8 cellular contexts compared by ENCODE assay signal in the genomic region with DNA sequence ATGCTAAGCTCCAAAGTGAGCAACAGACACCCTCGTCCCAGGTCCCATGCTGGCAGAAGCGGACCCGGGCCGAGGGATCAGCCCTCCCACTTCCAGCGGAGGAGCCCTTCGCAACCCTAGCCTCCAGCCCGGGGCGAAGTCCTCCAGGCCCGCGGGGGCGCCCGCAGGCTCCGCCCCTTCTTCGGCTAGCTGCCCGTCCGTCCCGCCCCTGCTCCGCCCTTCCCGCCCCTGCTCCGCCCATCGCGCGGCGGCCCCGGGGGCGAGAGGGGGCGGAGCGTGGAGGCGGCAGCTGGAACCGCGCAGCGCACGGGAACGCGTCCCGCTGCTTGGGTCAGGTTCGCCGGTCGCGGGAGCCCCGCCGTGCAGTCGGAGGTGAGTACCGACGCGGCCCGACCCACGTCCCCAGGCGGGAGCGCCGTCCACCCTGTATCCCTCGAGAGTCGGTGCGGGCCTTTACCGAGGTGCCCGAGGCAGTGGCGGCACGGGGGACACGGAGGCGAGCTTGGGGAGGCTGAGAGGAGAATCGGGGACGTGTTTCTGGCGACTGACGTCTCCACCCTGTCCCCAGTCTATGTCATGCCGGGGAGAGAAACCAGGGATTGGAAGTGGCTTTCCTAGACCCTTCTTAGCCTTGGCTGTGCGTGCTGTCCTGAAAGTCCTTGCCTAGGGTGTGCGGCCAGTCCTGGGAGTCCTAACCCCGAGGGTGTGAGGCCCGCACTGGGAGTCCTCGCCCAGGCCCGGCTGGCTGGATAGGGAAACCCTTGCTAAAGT. TPM values are rescaled to one million over a fixed set of nuclear protein-coding genes. Genes with fewer than 3 reads are reported as not detected.
DNase-seq lines count a peak whose midpoint lies in the region; ATAC-seq and TF ChIP-seq lines count a peak whose summit lies in the region.

A gene (plus strand): TSS at position 280 of the 771 bp plus-strand sequence. CDS start 20,864 bp downstream, outside the sequence.

- intact Hi-C loops in PC-9 (cut with micrococcal nuclease; ENCODE audit: unreplicated experiment) (loop anchor here (1.0 to 2.0 kb wide), 3 partner anchors 46 to 188 kb away; a partner anchor contains a TSS), esophagus muscularis mucosa (cut with DNase I) (loop anchor here (2.0 to 10.0 kb wide), 3 partner anchors 46 to 880 kb away; a partner anchor contains a TSS)

- POLR2A ChIA-PET in PC-9 (lab: Charles Lee; ENCODE audit: unreplicated experiment), result interaction anchor here (0.5 to 0.7 kb wide), 5 partner anchors 47 to 699 kb away, joined by 3 to 6 read pairs (median 4); no protein-coding TSS in a partner anchor

- WGBS in esophagus muscularis mucosa, result 0% methylated on average over 9 of the region's 71 CpGs

- TF ChIP-seq POLR2A in esophagus muscularis mucosa (IDR thresholded peaks at IDR 0.05; ENCODE audit: low read depth), result peak; percentile 42

- peak within 1 kb of the TSS; percentile 93 for H2AFZ ChIP-seq in PC-9

- DNase-seq in DMS153 (lab: John Stamatoyannopoulos, UW), result peak; percentile 67
- DNase-seq in PC-9, result peak; percentile 62 to 87
- DNase-seq in activated T-cell treated with anti-CD3 and anti-CD28 coated beads, Interleukin-2, amount 50 U/mL, for 48 hours, result peak; percentile 87 to 90
- peak; percentile 93 for DNase-seq in esophagus muscularis mucosa (ENCODE audit: extremely low spot score)
- DNase-seq in myocyte (ENCODE audit: low read depth), result peak; percentile 92
- peak; percentile 63 to 83 for DNase-seq in stimulated activated CD8-positive, alpha-beta memory T cell treated with anti-CD3 and anti-CD28 coated beads, Interleukin-7, amount 100 ng/mL, for 4 hours (ENCODE audit: low read depth in 2 of 2)

- TF ChIP-seq CTCF in PC-9 (conservative IDR thresholded peaks at IDR 0.05) (no peak), esophagus muscularis mucosa (IDR thresholded peaks at IDR 0.05) (peak in 2 of 3 experiments; percentile 13 to 27)

- H3K36me3 ChIP-seq in HUES48 (ENCODE audit: control insufficient read depth, insufficient read depth, low read length) (no peaks in the 10 kb centered on the region), PC-9 (ENCODE audit: low read depth) (no peaks in the 10 kb centered on the region), esophagus muscularis mucosa (no peaks in the 10 kb centered on the region)

- H3K27ac ChIP-seq in HUES48 (ENCODE audit: low read depth, low read length) (peak within 1 kb of the TSS; percentile 37), PC-9 (no peak within 1 kb of the TSS), esophagus muscularis mucosa (replicated peaks in 1 of 4) (peak within 1 kb of the TSS; percentile 86 to 90 (median 90))

- H4K20me1 ChIP-seq in PC-9 (ENCODE audit: insufficient read depth), result no peaks in the 10 kb centered on the region

- no peaks in the 10 kb centered on the region for H3K9me2 ChIP-seq in PC-9 (ENCODE audit: insufficient read depth)

- H3K79me2 ChIP-seq in PC-9 (ENCODE audit: low read depth), result no peaks in the 10 kb centered on the region

- no peak for TF ChIP-seq EP300 in esophagus muscularis mucosa (IDR thresholded peaks at IDR 0.05)

- peak within 1 kb of the TSS; percentile 38; the same call in 1 of the 2 replicates for H3K9ac ChIP-seq in HUES48 (ENCODE audit: low read depth, low read length)

- CTCF ChIA-PET in PC-9 (lab: Charles Lee), result interaction anchor here (0.6 to 1.2 kb wide), 4 partner anchors 44 to 188 kb away, joined by 3 to 6 read pairs (median 3); a partner anchor contains a TSS

- peaks cover 20% of the 10 kb centered on the region for H3K27me3 ChIP-seq in HUES48 (ENCODE audit: control insufficient read depth, insufficient read depth, low read length)
- H3K27me3 ChIP-seq in PC-9 (ENCODE audit: insufficient read depth, low read depth), result no peaks in the 10 kb centered on the region
- H3K27me3 ChIP-seq in esophagus muscularis mucosa, result no peaks in the 10 kb centered on the region

- BruUV-seq in PC-9 (replicated peaks; lab: Mats Ljungman, UMichigan), result no TSS peak

- H3K4me3 ChIP-seq in HUES48 (ENCODE audit: low read depth, low read length) (peak within 1 kb of the TSS; percentile 94), PC-9 (peak within 1 kb of the TSS; percentile 84), esophagus muscularis mucosa (peak within 1 kb of the TSS; percentile 76 to 82 (median 80))

- H3K4me2 ChIP-seq in PC-9, result peak within 1 kb of the TSS; percentile 85

- H3F3A ChIP-seq in PC-9 (ENCODE audit: insufficient read depth, low read depth), result no peaks in the 10 kb centered on the region

- ATAC-seq in GM21447 (IDR thresholded peaks at IDR 0.05; ENCODE audit: unreplicated experiment), result peak; percentile 96

- H3K9me3 ChIP-seq in HUES48 (ENCODE audit: control insufficient read depth, insufficient read depth, low read length) (no peaks in the 10 kb centered on the region), PC-9 (ENCODE audit: insufficient read depth, low read depth) (no peaks in the 10 kb centered on the region), esophagus muscularis mucosa (no peaks in the 10 kb centered on the region)

- H3K4me1 ChIP-seq in HUES48 (ENCODE audit: control insufficient read depth, insufficient read depth, low read length) (peaks cover 12% of the 10 kb centered on the region; the same call in 1 of the 2 replicates), PC-9 (replicated peaks; ENCODE audit: insufficient read depth) (no peaks in the 10 kb centered on the region), esophagus muscularis mucosa (peaks cover 32 to 56% (median 53%) of the 10 kb centered on the region in 4 donors)

RNA-seq across cellular contexts. Expression of the gene that starts here (rescaled TPM):
- 26.1 and 30.2 TPM in 2 replicates for total RNA-seq in PC-9 (2021)
- 10 to 100 TPM; 64.4 to 91.9 (median 86.5) TPM for total RNA-seq in esophagus muscularis mucosa
- 58.2 and 64.3 TPM in 2 replicates for total RNA-seq in myocyte
- 43.5 TPM for polyA plus RNA-seq in myocyte (2012)
